Comparison of ENCODE assay signal across 11 cellular contexts in the genomic region with DNA sequence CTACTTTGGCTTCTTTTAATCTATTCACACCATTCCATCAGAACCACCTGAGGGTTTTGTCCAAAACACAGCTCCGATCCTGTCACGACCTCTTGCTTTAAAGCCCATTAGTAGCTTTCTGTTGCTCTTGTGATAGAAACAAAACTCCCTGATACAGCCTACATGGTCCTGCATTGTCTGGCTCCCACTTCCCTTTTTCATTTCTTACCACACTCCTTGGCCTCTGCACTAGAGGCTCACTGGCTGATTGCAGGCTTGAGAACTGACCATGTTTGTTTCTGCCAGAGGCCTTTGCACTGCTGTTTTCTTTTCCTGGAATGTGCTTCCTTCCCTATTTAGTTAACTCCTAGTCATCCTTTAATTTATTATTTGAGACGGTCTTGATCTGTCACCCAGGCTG. TPM values are rescaled to one million over a fixed set of nuclear protein-coding genes. Genes with fewer than 3 reads are reported as not detected.
A peak's percentile ranks its signal among the peaks of the same experiment; 100 is the strongest.
DNase-seq lines count a peak whose midpoint lies in the region; ATAC-seq and TF ChIP-seq lines count a peak whose summit lies in the region.
"Had no signal": no experiment of that assay in that cellular context is flagged by ENCODE, and none has a peak within 500 bp of the region (broad histone marks: within the 10 kb centered on the region; RNA-seq: fewer than 3 reads in every experiment).

No MANE protein-coding gene starts in this region.

- dilution Hi-C loops in mammary epithelial cell (cut with HindIII; ENCODE audit: low sequenced_read_pairs), result no loop called here

- H3K27ac ChIP-seq in mammary epithelial cell (ENCODE audit: insufficient read depth, low read depth, low read length), result no peak overlapping the region

- H3K4me3 ChIP-seq in GM12864 (ENCODE audit: low read depth, low read length) (no peak overlapping the region), mammary epithelial cell (replicated peaks in 1 of 3; ENCODE audit: insufficient read depth in 1 of 3, low read depth in 2 of 3, low read length in 3 of 3) (no peak overlapping the region)

- H3K4me1 Mint-ChIP-seq in dendritic cell treated with granulocyte-macrophage colony-stimulating factor and Interleukin-4, amounts not matched to agents 40 ng/mL and 50 ng/mL, for 4 days (ENCODE audit: low read depth), result peaks cover 80% of the 10 kb centered on the region
- peaks cover 33% of the 10 kb centered on the region for H3K4me1 Mint-ChIP-seq in activated T-helper 1 cell treated with anti-CD3 and anti-CD28 coated beads, Interleukin-12 subunit alpha, Interleukin-12 subunit beta, Interleukin-2, Interleukin-4 antibody, amounts not matched to agents 30 ng/mL and 10 ng/mL and 1 ng/mL, durations not matched to agents 14 hours and 24 hours and 36 hours (ENCODE audit: low read depth)
- H3K4me1 Mint-ChIP-seq in activated T-helper 17 cell treated with anti-CD3 and anti-CD28 coated beads, Interleukin-2, amount 50 U/mL, for 72 hours, result peaks cover 35% of the 10 kb centered on the region

- WGBS in mammary epithelial cell (ENCODE audit: low coverage, missing lambda C conversion rate), result 79% methylated on average over 3 of the region's 3 CpGs

- in situ Hi-C loops in mammary epithelial cell (cut with MboI; ENCODE audit: low sequenced_read_pairs in 2 of 2), result no loop called here

- peaks cover 55% of the 10 kb centered on the region for H3K36me3 ChIP-seq in mammary epithelial cell (ENCODE audit: insufficient read depth, low read length)

- H3K9me3 Mint-ChIP-seq in dendritic cell treated with granulocyte-macrophage colony-stimulating factor and Interleukin-4, amounts not matched to agents 40 ng/mL and 50 ng/mL, for 4 days, result no peaks in the 10 kb centered on the region
- no peaks in the 10 kb centered on the region for H3K9me3 Mint-ChIP-seq in activated T-helper 1 cell treated with anti-CD3 and anti-CD28 coated beads, Interleukin-12 subunit alpha, Interleukin-12 subunit beta, Interleukin-2, Interleukin-4 antibody, amounts not matched to agents 30 ng/mL and 10 ng/mL and 1 ng/mL, durations not matched to agents 14 hours and 24 hours and 36 hours
- H3K9me3 Mint-ChIP-seq in activated T-helper 17 cell treated with anti-CD3 and anti-CD28 coated beads, Interleukin-2, amount 50 U/mL, for 72 hours, result no peaks in the 10 kb centered on the region
- H3K9me3 Mint-ChIP-seq: nephron had no signal

- H3K4me1 ChIP-seq in mammary epithelial cell (ENCODE audit: insufficient read depth, low read length), result peaks cover 4% of the 10 kb centered on the region

- DNase-seq in GM12864 (ENCODE audit: low read depth) (peak; percentile 49), mammary epithelial cell (no peak), cerebellum (ENCODE audit: low spot score) (no peak)
- DNase-seq in activated T-helper 1 cell treated with anti-CD3 and anti-CD28 coated beads, Interleukin-12 subunit alpha, Interleukin-12 subunit beta, Interleukin-2, Interleukin-4 antibody, amounts not matched to agents 30 ng/mL and 10 ng/mL and 1 ng/mL, durations not matched to agents 14 hours and 24 hours and 36 hours (ENCODE audit: low spot score), result no peak
- DNase-seq: H7, NCI-H2029 treated with DMSO at 0.1 percent for 48 hours had no signal

- no peaks in the 10 kb centered on the region for H3K27me3 ChIP-seq in mammary epithelial cell (ENCODE audit: insufficient read depth, low read length)

- H3K27me3 Mint-ChIP-seq in dendritic cell treated with granulocyte-macrophage colony-stimulating factor and Interleukin-4, amounts not matched to agents 40 ng/mL and 50 ng/mL, for 4 days, result no peaks in the 10 kb centered on the region
- H3K27me3 Mint-ChIP-seq in activated T-helper 1 cell treated with anti-CD3 and anti-CD28 coated beads, Interleukin-12 subunit alpha, Interleukin-12 subunit beta, Interleukin-2, Interleukin-4 antibody, amounts not matched to agents 30 ng/mL and 10 ng/mL and 1 ng/mL, durations not matched to agents 14 hours and 24 hours and 36 hours (ENCODE audit: insufficient read depth), result no peaks in the 10 kb centered on the region
- H3K27me3 Mint-ChIP-seq in activated T-helper 17 cell treated with anti-CD3 and anti-CD28 coated beads, Interleukin-2, amount 50 U/mL, for 72 hours, result no peaks in the 10 kb centered on the region

- H2AFZ ChIP-seq in mammary epithelial cell (ENCODE audit: low read depth, low read length), result no peak overlapping the region

- H3K36me3 Mint-ChIP-seq in dendritic cell treated with granulocyte-macrophage colony-stimulating factor and Interleukin-4, amounts not matched to agents 40 ng/mL and 50 ng/mL, for 4 days (ENCODE audit: low read depth), result peaks cover 100% of the 10 kb centered on the region
- H3K36me3 Mint-ChIP-seq in activated T-helper 1 cell treated with anti-CD3 and anti-CD28 coated beads, Interleukin-12 subunit alpha, Interleukin-12 subunit beta, Interleukin-2, Interleukin-4 antibody, amounts not matched to agents 30 ng/mL and 10 ng/mL and 1 ng/mL, durations not matched to agents 14 hours and 24 hours and 36 hours (ENCODE audit: low read depth), result peaks cover 72% of the 10 kb centered on the region
- H3K36me3 Mint-ChIP-seq in activated T-helper 17 cell treated with anti-CD3 and anti-CD28 coated beads, Interleukin-2, amount 50 U/mL, for 72 hours (ENCODE audit: low read depth), result peaks cover 100% of the 10 kb centered on the region

- ATAC-seq in GM19468 (IDR thresholded peaks at IDR 0.05; ENCODE audit: extremely low read depth, unreplicated experiment) (peak; percentile 76), HG03196 (IDR thresholded peaks at IDR 0.05; ENCODE audit: unreplicated experiment) (peak; percentile 70)
- no peak for ATAC-seq in activated T-helper 17 cell treated with anti-CD3 and anti-CD28 coated beads, Interleukin-2, amount 50 U/mL, for 72 hours (replicated peaks)

- CTCF ChIA-PET in mammary epithelial cell (lab: Charles Lee; ENCODE audit: low non-redundant PET), result no interaction called here

- H3K27ac Mint-ChIP-seq in dendritic cell treated with granulocyte-macrophage colony-stimulating factor and Interleukin-4, amounts not matched to agents 40 ng/mL and 50 ng/mL, for 4 days, result peak overlapping the region; percentile 47
- H3K27ac Mint-ChIP-seq in activated T-helper 1 cell treated with anti-CD3 and anti-CD28 coated beads, Interleukin-12 subunit alpha, Interleukin-12 subunit beta, Interleukin-2, Interleukin-4 antibody, amounts not matched to agents 30 ng/mL and 10 ng/mL and 1 ng/mL, durations not matched to agents 14 hours and 24 hours and 36 hours, result no peak overlapping the region
- H3K27ac Mint-ChIP-seq in activated T-helper 17 cell treated with anti-CD3 and anti-CD28 coated beads, Interleukin-2, amount 50 U/mL, for 72 hours, result no peak overlapping the region
- H3K27ac Mint-ChIP-seq: nephron had no signal

- H3K79me2 ChIP-seq in mammary epithelial cell (ENCODE audit: insufficient read depth, low read length), result peaks cover 82% of the 10 kb centered on the region

- H3K4me3 Mint-ChIP-seq in dendritic cell treated with granulocyte-macrophage colony-stimulating factor and Interleukin-4, amounts not matched to agents 40 ng/mL and 50 ng/mL, for 4 days, result peak overlapping the region; percentile 0
- H3K4me3 Mint-ChIP-seq in activated T-helper 1 cell treated with anti-CD3 and anti-CD28 coated beads, Interleukin-12 subunit alpha, Interleukin-12 subunit beta, Interleukin-2, Interleukin-4 antibody, amounts not matched to agents 30 ng/mL and 10 ng/mL and 1 ng/mL, durations not matched to agents 14 hours and 24 hours and 36 hours, result no peak overlapping the region
- H3K4me3 Mint-ChIP-seq in activated T-helper 17 cell treated with anti-CD3 and anti-CD28 coated beads, Interleukin-2, amount 50 U/mL, for 72 hours, result no peak overlapping the region
- H3K4me3 Mint-ChIP-seq: nephron had no signal

- no peak overlapping the region for H3K4me2 ChIP-seq in mammary epithelial cell (ENCODE audit: insufficient read depth, low read depth, low read length)

- H3K9me3 ChIP-seq in mammary epithelial cell (replicated peaks; ENCODE audit: insufficient read depth, low read length), result peaks cover 13% of the 10 kb centered on the region

- no peak overlapping the region for H3K9ac ChIP-seq in mammary epithelial cell (ENCODE audit: insufficient read depth, low read length)

- peaks cover 3% of the 10 kb centered on the region for H4K20me1 ChIP-seq in mammary epithelial cell (ENCODE audit: insufficient read depth, low read length)

- intact Hi-C loops in dendritic cell treated with granulocyte-macrophage colony-stimulating factor and Interleukin-4, amounts not matched to agents 40 ng/mL and 50 ng/mL, for 4 days (cut with micrococcal nuclease), result loop anchor here (10.0 kb wide), 1 partner anchor 194 kb away; a partner anchor contains a TSS
- intact Hi-C loops in mammary epithelial cell (cut with micrococcal nuclease), result no loop called here
- intact Hi-C loops in activated T-helper 1 cell treated with anti-CD3 and anti-CD28 coated beads, Interleukin-12 subunit alpha, Interleukin-12 subunit beta, Interleukin-2, Interleukin-4 antibody, amounts not matched to agents 30 ng/mL and 10 ng/mL and 1 ng/mL, durations not matched to agents 14 hours and 24 hours and 36 hours (cut with micrococcal nuclease), result no loop called here

- BruUV-seq in mammary epithelial cell (replicated peaks; lab: Mats Ljungman, UMichigan), result no TSS peak

- no peak for TF ChIP-seq CTCF in GM12864 (IDR thresholded peaks at IDR 0.05; ENCODE audit: low read depth, low read length, missing control alignments)
- no peak for TF ChIP-seq CTCF in mammary epithelial cell (conservative IDR thresholded peaks at IDR 0.05 in 1 of 2, IDR thresholded peaks at IDR 0.05 in 1 of 2; ENCODE audit: extremely low read depth in 1 of 2, insufficient read depth in 1 of 2, low read depth in 1 of 2, low read length in 2 of 2)

RNA-seq across cellular contexts. Expression of a gene that starts 23.7 kb away (rescaled TPM):
- total RNA-seq in mammary epithelial cell, result 100 to 1,000 TPM; 123 to 203 TPM
- polyA plus RNA-seq in mammary epithelial cell, result 134 TPM
- polyA minus RNA-seq in mammary epithelial cell, result 98.4 TPM
- total RNA-seq in cerebellum, result 134 TPM
- 156 and 169 TPM in 2 replicates for total RNA-seq in activated T-helper 1 cell treated with anti-CD3 and anti-CD28 coated beads, Interleukin-12 subunit alpha, Interleukin-12 subunit beta, Interleukin-2, Interleukin-4 antibody, amounts not matched to agents 30 ng/mL and 10 ng/mL and 1 ng/mL, durations not matched to agents 14 hours and 24 hours and 36 hours
- total RNA-seq in activated T-helper 17 cell treated with anti-CD3 and anti-CD28 coated beads, Interleukin-2, amount 50 U/mL, for 72 hours, result 100 to 1,000 TPM; 159 to 217 TPM

RNA-seq across cellular contexts. Expression of a gene that starts 35.1 kb away (rescaled TPM):
- 1 to 10 TPM; 5.6 to 6.2 TPM for total RNA-seq in mammary epithelial cell
- 3.0 TPM for polyA plus RNA-seq in mammary epithelial cell
- polyA minus RNA-seq in mammary epithelial cell, result not detected
- 22.2 TPM for total RNA-seq in cerebellum
- total RNA-seq in activated T-helper 1 cell treated with anti-CD3 and anti-CD28 coated beads, Interleukin-12 subunit alpha, Interleukin-12 subunit beta, Interleukin-2, Interleukin-4 antibody, amounts not matched to agents 30 ng/mL and 10 ng/mL and 1 ng/mL, durations not matched to agents 14 hours and 24 hours and 36 hours, result 6.4 and 7.4 TPM in 2 replicates
- 10 to 100 TPM in 1 of 2 donors, 1 to 10 TPM in 1; 6.3 to 12.2 TPM for total RNA-seq in activated T-helper 17 cell treated with anti-CD3 and anti-CD28 coated beads, Interleukin-2, amount 50 U/mL, for 72 hours
